ENCODE assay signal across 11 cellular contexts in the genomic region with DNA sequence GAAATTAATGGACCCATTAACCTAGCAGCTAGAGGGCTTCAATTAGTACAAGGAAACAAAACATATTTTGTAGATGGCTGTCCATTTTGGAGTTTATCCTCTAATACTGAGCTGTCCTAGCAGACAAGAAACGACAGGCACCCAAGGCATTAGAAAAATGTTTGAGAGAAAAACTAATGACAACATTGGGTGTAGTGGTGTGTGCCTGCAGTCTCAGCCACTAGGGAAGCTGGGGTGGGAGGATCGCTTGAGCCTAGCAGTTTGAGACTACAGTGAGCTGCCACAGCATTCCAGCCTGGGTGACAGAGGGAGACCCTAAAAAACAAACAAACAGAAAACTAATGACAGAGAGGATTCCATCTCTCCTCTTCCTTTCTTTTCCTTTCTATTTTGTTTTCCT. TPM values are rescaled to one million over a fixed set of nuclear protein-coding genes. Genes with fewer than 3 reads are reported as not detected.
A peak's percentile ranks its signal among the peaks of the same experiment; 100 is the strongest.
DNase-seq lines count a peak whose midpoint lies in the region; ATAC-seq lines count a peak whose summit lies in the region.
"Had no signal": no experiment of that assay in that cellular context is flagged by ENCODE, and none has a peak within 500 bp of the region (broad histone marks: within the 10 kb centered on the region; RNA-seq: fewer than 3 reads in every experiment).

No MANE protein-coding gene starts in this region.

- H3K27ac Mint-ChIP-seq in stimulated activated naive CD8-positive, alpha-beta T cell treated with anti-CD3 and anti-CD28 coated beads, Interleukin-15, Interleukin-2, amounts not matched to agents 100 ng/mL and 50 ng/mL, for 24 hours: no peak overlapping the region

- H3K27me3 Mint-ChIP-seq in stimulated activated naive CD8-positive, alpha-beta T cell treated with anti-CD3 and anti-CD28 coated beads, Interleukin-15, Interleukin-2, amounts not matched to agents 100 ng/mL and 50 ng/mL, for 24 hours: peaks cover 54% of the 10 kb centered on the region

- no peak for ATAC-seq in stimulated activated naive CD8-positive, alpha-beta T cell treated with anti-CD3 and anti-CD28 coated beads, Interleukin-15, Interleukin-2, amounts not matched to agents 100 U/mL and 50 U/mL, for 24 hours
- peak; percentile 68 for ATAC-seq in aorta (ENCODE audit: low FRiP score)

- H3K4me1 ChIP-seq in ectodermal cell (ENCODE audit: control insufficient read depth, insufficient read depth, low read length) (peaks cover 9% of the 10 kb centered on the region), muscle layer of duodenum (ENCODE audit: control insufficient read depth in 1 of 2, insufficient read depth in 2 of 2, low read length in 2 of 2) (peaks cover 0 to 31% of the 10 kb centered on the region in 2 donors), aorta (ENCODE audit: control insufficient read depth in 1 of 2, insufficient read depth in 2 of 2, low read length in 2 of 2) (no peaks in the 10 kb centered on the region)

- peaks cover 28% of the 10 kb centered on the region for H3K4me1 Mint-ChIP-seq in stimulated activated naive CD8-positive, alpha-beta T cell treated with anti-CD3 and anti-CD28 coated beads, Interleukin-15, Interleukin-2, amounts not matched to agents 100 ng/mL and 50 ng/mL, for 24 hours (ENCODE audit: low read depth)

- peak overlapping the region; percentile 59 for H3K4me3 ChIP-seq in ectodermal cell (ENCODE audit: insufficient read depth, low read depth, low read length)
- H3K4me3 ChIP-seq in muscle layer of duodenum (ENCODE audit: low read depth in 1 of 2, low read length in 2 of 2): peak overlapping the region; percentile 63 to 82
- H3K4me3 ChIP-seq in aorta (ENCODE audit: low read length in 2 of 2): peak overlapping the region; percentile 93 to 94

- H3K4me3 Mint-ChIP-seq in stimulated activated naive CD8-positive, alpha-beta T cell treated with anti-CD3 and anti-CD28 coated beads, Interleukin-15, Interleukin-2, amounts not matched to agents 100 ng/mL and 50 ng/mL, for 24 hours: peak overlapping the region; percentile 41

- H3K27ac ChIP-seq in ectodermal cell (ENCODE audit: insufficient read depth, low read depth, low read length, poor library complexity, severe bottlenecking) (no peak overlapping the region), muscle layer of duodenum (ENCODE audit: low read length) (peak overlapping the region; percentile 83), aorta (ENCODE audit: low read depth in 1 of 2, low read length in 2 of 2) (peak overlapping the region in 1 of 2 donors; percentile 74), substantia nigra (ENCODE audit: low read depth, low read length, poor library complexity, severe bottlenecking) (no peak overlapping the region)

- H3K9me3 Mint-ChIP-seq in stimulated activated naive CD8-positive, alpha-beta T cell treated with anti-CD3 and anti-CD28 coated beads, Interleukin-15, Interleukin-2, amounts not matched to agents 100 ng/mL and 50 ng/mL, for 24 hours: no peaks in the 10 kb centered on the region

- no peaks in the 10 kb centered on the region for H3K36me3 Mint-ChIP-seq in stimulated activated naive CD8-positive, alpha-beta T cell treated with anti-CD3 and anti-CD28 coated beads, Interleukin-15, Interleukin-2, amounts not matched to agents 100 ng/mL and 50 ng/mL, for 24 hours (ENCODE audit: low read depth)

- H3K27me3 ChIP-seq in ectodermal cell (ENCODE audit: control insufficient read depth, insufficient read depth, low read length, poor library complexity, severe bottlenecking): peaks cover 44% of the 10 kb centered on the region
- peaks cover 4% of the 10 kb centered on the region for H3K27me3 ChIP-seq in muscle layer of duodenum (ENCODE audit: low read depth, low read length)
- no peaks in the 10 kb centered on the region for H3K27me3 ChIP-seq in aorta (ENCODE audit: control insufficient read depth in 1 of 2, insufficient read depth in 2 of 2, low read length in 1 of 2)

- H3K36me3 ChIP-seq in ectodermal cell (ENCODE audit: control insufficient read depth, insufficient read depth, low read length) (no peaks in the 10 kb centered on the region), muscle layer of duodenum (ENCODE audit: control insufficient read depth in 1 of 2, insufficient read depth in 2 of 2, low read length in 2 of 2) (no peaks in the 10 kb centered on the region), aorta (ENCODE audit: control insufficient read depth in 1 of 2, insufficient read depth in 2 of 2, low read length in 1 of 2) (no peaks in the 10 kb centered on the region)

- intact Hi-C loops in aorta (cut with DNase I): loop anchor here (5.0 kb wide), 1 partner anchor 57 kb away; no protein-coding TSS in a partner anchor

- DNase-seq in stimulated activated naive CD8-positive, alpha-beta T cell treated with anti-CD3 and anti-CD28 coated beads, Interleukin-15, Interleukin-2, amounts not matched to agents 100 U/mL and 50 U/mL, for 24 hours: no peak
- no peak for DNase-seq in aorta
- no peak for DNase-seq in hypothalamus (lab: John Stamatoyannopoulos, UW)
- no peak for DNase-seq in substantia nigra (lab: John Stamatoyannopoulos, UW)
- DNase-seq in HuH-7.5 (ENCODE audit: low spot score): no peak
- DNase-seq: DMS153, kidney glomerular epithelial cell, NCI-H1694 treated with DMSO at 0.1 percent for 48 hours had no signal

- 62 to 70% methylated on average over 2 of the region's 2 CpGs for WGBS in ectodermal cell, 2 experiments
- 4% methylated on average over 2 of the region's 2 CpGs for WGBS in aorta, 2 donors

- H3K9me3 ChIP-seq in ectodermal cell (ENCODE audit: control insufficient read depth, low read length): no peaks in the 10 kb centered on the region
- no peaks in the 10 kb centered on the region for H3K9me3 ChIP-seq in muscle layer of duodenum (ENCODE audit: control insufficient read depth in 1 of 2, low read length in 2 of 2)
- H3K9me3 ChIP-seq in aorta (ENCODE audit: control insufficient read depth, low read length): no peaks in the 10 kb centered on the region

RNA-seq across cellular contexts. Expression of a gene that starts 1.5 kb away (rescaled TPM):
- polyA plus RNA-seq in ectodermal cell (2013, experiment 1 of 4): 12.4 TPM
- 16.0 TPM for polyA plus RNA-seq in ectodermal cell (2013, experiment 2 of 4)
- 12.2 TPM for polyA plus RNA-seq in ectodermal cell (2013, experiment 3 of 4)
- polyA plus RNA-seq in ectodermal cell (2013, experiment 4 of 4): 14.3 TPM
- 10 to 100 TPM; 62.1 to 72.3 TPM for total RNA-seq in aorta
- 10 to 100 TPM; 15.8 to 75.8 TPM for polyA plus RNA-seq in aorta
